1 cellular context compared by ENCODE assay signal in the genomic region with DNA sequence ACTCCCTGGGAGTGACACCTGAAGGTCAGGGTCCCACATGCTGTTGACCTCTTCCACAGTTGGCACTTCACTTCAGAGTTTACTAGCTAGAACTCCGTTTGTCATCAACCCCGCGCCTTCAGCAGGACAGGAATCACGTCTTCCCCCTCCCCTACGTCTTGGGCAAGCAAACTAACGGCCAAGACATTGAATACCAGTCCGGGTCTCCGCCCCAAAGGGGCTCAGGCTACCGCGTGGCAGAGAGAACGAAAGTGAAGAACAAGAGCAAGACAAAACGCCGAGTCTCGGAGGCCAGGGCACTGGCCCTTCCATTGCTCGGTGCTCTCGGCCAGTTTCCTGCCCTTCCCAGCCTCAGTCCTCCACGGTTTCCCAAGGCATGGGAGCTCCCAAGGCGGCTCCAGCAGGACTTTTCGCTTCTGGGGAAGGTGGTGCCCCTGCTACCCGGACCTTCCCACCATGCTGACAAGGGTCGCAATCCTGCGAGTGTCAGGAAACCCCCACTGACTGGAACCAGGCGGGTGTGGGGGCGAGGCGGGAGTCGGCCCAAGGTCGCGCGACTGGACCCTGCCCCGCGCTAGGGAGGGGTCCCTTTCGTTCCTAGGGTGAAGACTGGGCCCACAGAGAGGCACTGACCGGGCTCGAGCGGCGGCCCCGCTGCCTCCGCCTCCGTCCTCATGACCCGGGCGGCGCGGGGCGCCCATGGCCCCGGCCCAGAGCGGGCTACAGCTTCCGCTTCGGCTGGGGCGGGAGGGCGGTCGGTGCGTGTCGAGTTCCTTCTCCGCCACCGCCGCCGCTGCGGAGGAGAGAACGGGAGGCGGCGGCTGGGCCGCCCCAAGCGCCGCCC.
A peak's percentile ranks its signal among the peaks of the same experiment; 100 is the strongest.
TF ChIP-seq lines count a peak whose summit lies in the region.

Gene GUCD1, minus strand, starts transcription at position 823 of the 844 bp plus-strand sequence. Its CDS starts 147 bp downstream, at position 676.

TF ChIP-seq in HEK293, 187 proteins besides CTCF, POLR2A, EP300 and RAD21 (continued from another document):
- TF ChIP-seq, protein P1, sequence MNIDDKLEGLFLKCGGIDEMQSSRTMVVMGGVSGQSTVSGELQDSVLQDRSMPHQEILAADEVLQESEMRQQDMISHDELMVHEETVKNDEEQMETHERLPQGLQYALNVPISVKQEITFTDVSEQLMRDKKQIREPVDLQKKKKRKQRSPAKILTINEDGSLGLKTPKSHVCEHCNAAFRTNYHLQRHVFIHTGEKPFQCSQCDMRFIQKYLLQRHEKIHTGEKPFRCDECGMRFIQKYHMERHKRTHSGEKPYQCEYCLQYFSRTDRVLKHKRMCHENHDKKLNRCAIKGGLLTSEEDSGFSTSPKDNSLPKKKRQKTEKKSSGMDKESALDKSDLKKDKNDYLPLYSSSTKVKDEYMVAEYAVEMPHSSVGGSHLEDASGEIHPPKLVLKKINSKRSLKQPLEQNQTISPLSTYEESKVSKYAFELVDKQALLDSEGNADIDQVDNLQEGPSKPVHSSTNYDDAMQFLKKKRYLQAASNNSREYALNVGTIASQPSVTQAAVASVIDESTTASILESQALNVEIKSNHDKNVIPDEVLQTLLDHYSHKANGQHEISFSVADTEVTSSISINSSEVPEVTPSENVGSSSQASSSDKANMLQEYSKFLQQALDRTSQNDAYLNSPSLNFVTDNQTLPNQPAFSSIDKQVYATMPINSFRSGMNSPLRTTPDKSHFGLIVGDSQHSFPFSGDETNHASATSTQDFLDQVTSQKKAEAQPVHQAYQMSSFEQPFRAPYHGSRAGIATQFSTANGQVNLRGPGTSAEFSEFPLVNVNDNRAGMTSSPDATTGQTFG (tag by site-specific recombination; IDR thresholded peaks at IDR 0.05; ENCODE audit: borderline replicate concordance) = no peak
- TF ChIP-seq ZNF610 (tag by site-specific recombination; IDR thresholded peaks at IDR 0.05; ENCODE audit: borderline replicate concordance) (0 out of 2 replicates have a peak, but pooled peaks have one; percentile 28), OVOL3 (tag by site-specific recombination; IDR thresholded peaks at IDR 0.05) (no peak), ZBTB48 (tag by site-specific recombination; IDR thresholded peaks at IDR 0.05) (peak; percentile 65; the same call in 1 of the 2 replicates), ZNF341 (tag by site-specific recombination; IDR thresholded peaks at IDR 0.05; ENCODE audit: low read depth) (no peak), ZNF121 (tag by site-specific recombination; IDR thresholded peaks at IDR 0.05) (0 out of 2 replicates have a peak, but pooled peaks have one; percentile 11), ZNF324 (tag by site-specific recombination; IDR thresholded peaks at IDR 0.05) (no peak), ZNF791 (tag by site-specific recombination; IDR thresholded peaks at IDR 0.05) (no peak), ZNF510 (tag by site-specific recombination; IDR thresholded peaks at IDR 0.05; ENCODE audit: insufficient replicate concordance) (no peak), ZNF560 (tag by site-specific recombination; IDR thresholded peaks at IDR 0.05; ENCODE audit: borderline replicate concordance) (no peak), PATZ1 (tag by site-specific recombination; IDR thresholded peaks at IDR 0.05) (peak; percentile 29), YY1 (tag by site-specific recombination; IDR thresholded peaks at IDR 0.05) (peak; percentile 36; the same call in 1 of the 2 replicates), ZNF747 (tag by site-specific recombination; IDR thresholded peaks at IDR 0.05) (no peak), ZNF248 (tag by site-specific recombination; IDR thresholded peaks at IDR 0.05) (no peak), SP3 (tag by site-specific recombination; IDR thresholded peaks at IDR 0.05) (no peak), ZSCAN30 (tag by site-specific recombination; IDR thresholded peaks at IDR 0.05) (0 out of 2 replicates have a peak, but pooled peaks have one; percentile 32), ZNF660 (tag by site-specific recombination; IDR thresholded peaks at IDR 0.05) (no peak), KLF1 (tag by site-specific recombination; IDR thresholded peaks at IDR 0.05) (no peak), KLF10 (tag by site-specific recombination; IDR thresholded peaks at IDR 0.05) (no peak), ZNF529 (tag by site-specific recombination; IDR thresholded peaks at IDR 0.05; ENCODE audit: insufficient replicate concordance) (no peak), ZNF792 (tag by site-specific recombination; IDR thresholded peaks at IDR 0.05) (no peak), ZNF426 (tag by site-specific recombination; IDR thresholded peaks at IDR 0.05) (no peak), YY2 (tag by site-specific recombination; IDR thresholded peaks at IDR 0.05) (no peak), ZFP69B (tag by site-specific recombination; IDR thresholded peaks at IDR 0.05) (peak; percentile 84), ZNF19 (tag by site-specific recombination; IDR thresholded peaks at IDR 0.05; ENCODE audit: low read depth) (no peak), ZNF404 (tag by site-specific recombination; IDR thresholded peaks at IDR 0.05) (no peak), ZNF223 (tag by site-specific recombination; IDR thresholded peaks at IDR 0.05) (0 out of 2 replicates have a peak, but pooled peaks have one; percentile 28), SETDB1 (IDR thresholded peaks at IDR 0.05; ENCODE audit: insufficient read length, low read length) (no peak), ZBTB7A (tag by site-specific recombination; IDR thresholded peaks at IDR 0.05; ENCODE audit: low read depth) (no peak), ZNF350 (tag by site-specific recombination; IDR thresholded peaks at IDR 0.05) (no peak), ZNF76 (tag by site-specific recombination; IDR thresholded peaks at IDR 0.05; ENCODE audit: borderline replicate concordance, low read depth) (peak; percentile 29; the same call in 1 of the 2 replicates), ZNF544 (tag by site-specific recombination; IDR thresholded peaks at IDR 0.05) (no peak)
- TF ChIP-seq, protein P2, sequence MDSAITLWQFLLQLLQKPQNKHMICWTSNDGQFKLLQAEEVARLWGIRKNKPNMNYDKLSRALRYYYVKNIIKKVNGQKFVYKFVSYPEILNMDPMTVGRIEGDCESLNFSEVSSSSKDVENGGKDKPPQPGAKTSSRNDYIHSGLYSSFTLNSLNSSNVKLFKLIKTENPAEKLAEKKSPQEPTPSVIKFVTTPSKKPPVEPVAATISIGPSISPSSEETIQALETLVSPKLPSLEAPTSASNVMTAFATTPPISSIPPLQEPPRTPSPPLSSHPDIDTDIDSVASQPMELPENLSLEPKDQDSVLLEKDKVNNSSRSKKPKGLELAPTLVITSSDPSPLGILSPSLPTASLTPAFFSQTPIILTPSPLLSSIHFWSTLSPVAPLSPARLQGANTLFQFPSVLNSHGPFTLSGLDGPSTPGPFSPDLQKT (IDR thresholded peaks at IDR 0.05; ENCODE audit: borderline replicate concordance, low read depth, low read length) = no peak
- TF ChIP-seq, protein P3, sequence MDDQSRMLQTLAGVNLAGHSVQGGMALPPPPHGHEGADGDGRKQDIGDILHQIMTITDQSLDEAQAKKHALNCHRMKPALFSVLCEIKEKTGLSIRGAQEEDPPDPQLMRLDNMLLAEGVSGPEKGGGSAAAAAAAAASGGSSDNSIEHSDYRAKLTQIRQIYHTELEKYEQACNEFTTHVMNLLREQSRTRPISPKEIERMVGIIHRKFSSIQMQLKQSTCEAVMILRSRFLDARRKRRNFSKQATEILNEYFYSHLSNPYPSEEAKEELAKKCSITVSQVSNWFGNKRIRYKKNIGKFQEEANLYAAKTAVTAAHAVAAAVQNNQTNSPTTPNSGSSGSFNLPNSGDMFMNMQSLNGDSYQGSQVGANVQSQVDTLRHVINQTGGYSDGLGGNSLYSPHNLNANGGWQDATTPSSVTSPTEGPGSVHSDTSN (CRISPR knock-in tag; IDR thresholded peaks at IDR 0.05) = peak; percentile 82; the same call in 1 of the 2 replicates
- TF ChIP-seq, protein P4, sequence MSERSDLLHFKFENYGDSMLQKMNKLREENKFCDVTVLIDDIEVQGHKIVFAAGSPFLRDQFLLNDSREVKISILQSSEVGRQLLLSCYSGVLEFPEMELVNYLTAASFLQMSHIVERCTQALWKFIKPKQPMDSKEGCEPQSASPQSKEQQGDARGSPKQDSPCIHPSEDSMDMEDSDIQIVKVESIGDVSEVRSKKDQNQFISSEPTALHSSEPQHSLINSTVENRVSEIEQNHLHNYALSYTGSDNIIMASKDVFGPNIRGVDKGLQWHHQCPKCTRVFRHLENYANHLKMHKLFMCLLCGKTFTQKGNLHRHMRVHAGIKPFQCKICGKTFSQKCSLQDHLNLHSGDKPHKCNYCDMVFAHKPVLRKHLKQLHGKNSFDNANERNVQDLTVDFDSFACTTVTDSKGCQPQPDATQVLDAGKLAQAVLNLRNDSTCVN (tag by site-specific recombination; optimal IDR thresholded peaks at IDR 0.05) = no peak
- TF ChIP-seq, protein P5, sequence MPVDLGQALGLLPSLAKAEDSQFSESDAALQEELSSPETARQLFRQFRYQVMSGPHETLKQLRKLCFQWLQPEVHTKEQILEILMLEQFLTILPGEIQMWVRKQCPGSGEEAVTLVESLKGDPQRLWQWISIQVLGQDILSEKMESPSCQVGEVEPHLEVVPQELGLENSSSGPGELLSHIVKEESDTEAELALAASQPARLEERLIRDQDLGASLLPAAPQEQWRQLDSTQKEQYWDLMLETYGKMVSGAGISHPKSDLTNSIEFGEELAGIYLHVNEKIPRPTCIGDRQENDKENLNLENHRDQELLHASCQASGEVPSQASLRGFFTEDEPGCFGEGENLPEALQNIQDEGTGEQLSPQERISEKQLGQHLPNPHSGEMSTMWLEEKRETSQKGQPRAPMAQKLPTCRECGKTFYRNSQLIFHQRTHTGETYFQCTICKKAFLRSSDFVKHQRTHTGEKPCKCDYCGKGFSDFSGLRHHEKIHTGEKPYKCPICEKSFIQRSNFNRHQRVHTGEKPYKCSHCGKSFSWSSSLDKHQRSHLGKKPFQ (tag by site-specific recombination; IDR thresholded peaks at IDR 0.05) = no peak
